Comparison of ENCODE assay signal across 1 cellular context in the genomic region with DNA sequence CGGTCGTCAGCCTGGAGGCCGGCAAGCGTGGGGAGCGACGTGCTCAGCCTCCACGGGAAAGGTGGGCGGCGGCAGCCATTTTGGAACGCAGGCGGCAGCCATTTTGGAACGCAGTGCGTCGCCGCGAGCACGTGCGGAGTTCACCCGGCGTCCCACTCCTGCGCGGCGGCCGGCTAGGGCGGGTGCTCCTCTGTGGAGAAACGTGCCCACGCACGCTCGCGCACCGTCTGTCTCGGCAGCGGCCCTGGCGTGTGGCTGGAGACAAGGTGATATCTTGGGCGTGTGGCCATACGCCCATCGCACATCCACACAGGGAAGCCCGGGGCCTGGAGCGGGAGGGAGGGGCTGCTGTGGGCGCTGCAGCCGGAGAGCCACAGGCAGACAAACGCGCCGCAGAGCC.
TF ChIP-seq lines count a peak whose summit lies in the region.

No MANE protein-coding gene starts in this region.

TF ChIP-seq in H1, 55 proteins besides CTCF, POLR2A, EP300 and RAD21 (continued from another document):
- TF ChIP-seq YY1 (IDR thresholded peaks at IDR 0.05; ENCODE audit: low read depth, low read length) = peak; percentile 97
TF ChIP-seq in H1: peak in this region for 1.
